Comparison of ENCODE assay signal across 14 cellular contexts in the genomic region with DNA sequence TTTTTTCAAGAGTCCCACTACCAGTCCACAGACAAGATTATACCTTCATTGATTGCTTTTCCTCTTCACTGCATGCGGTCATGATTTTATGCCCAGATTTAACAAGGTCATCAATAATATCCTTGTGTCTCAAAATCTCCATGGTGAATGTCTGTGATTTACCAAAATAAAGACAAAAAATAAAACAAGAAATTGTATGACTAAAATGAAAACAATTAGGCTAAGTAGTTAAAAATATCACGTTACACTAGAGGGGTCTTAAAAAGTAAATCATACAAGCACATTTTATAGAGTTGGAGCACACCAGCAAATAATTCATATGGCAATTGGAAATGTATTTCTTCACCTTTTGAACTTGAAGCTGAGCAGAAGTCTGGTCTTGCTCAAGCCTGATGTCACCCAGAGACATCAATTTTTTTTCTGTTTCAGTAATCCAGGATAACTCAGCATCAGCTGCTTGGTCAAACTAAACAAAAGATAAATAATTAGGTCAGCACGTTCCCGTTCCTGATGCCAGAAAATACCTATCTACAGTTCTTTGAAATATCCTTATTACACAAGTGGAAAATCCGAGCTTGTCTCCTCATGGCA.
DNase-seq lines count a peak whose midpoint lies in the region; ATAC-seq and TF ChIP-seq lines count a peak whose summit lies in the region.
"Had no signal": no experiment of that assay in that cellular context is flagged by ENCODE, and none has a peak within 500 bp of the region (broad histone marks: within the 10 kb centered on the region; RNA-seq: fewer than 3 reads in every experiment).

No MANE protein-coding gene starts in this region.

- H3K4me1 ChIP-seq in heart right ventricle (peaks cover 0 to 60% (median 36%) of the 10 kb centered on the region in 9 donors), thoracic aorta (ENCODE audit: control insufficient read depth in 1 of 2, low read depth in 2 of 2) (peaks cover 24 to 61% of the 10 kb centered on the region in 2 donors)

- peaks cover 0 to 96% (median 27%) of the 10 kb centered on the region in 9 donors for H3K36me3 ChIP-seq in heart right ventricle
- H3K36me3 ChIP-seq in thoracic aorta, result peaks cover 5% of the 10 kb centered on the region
- H3K36me3 ChIP-seq: neutrophil had no signal

- H3K9me3 ChIP-seq in heart right ventricle (no peaks in the 10 kb centered on the region), thoracic aorta (no peaks in the 10 kb centered on the region)
- H3K9me3 ChIP-seq: neutrophil, Peyer's patch had no signal

- WGBS in heart right ventricle, 2 donors, result 44 to 55% methylated on average over 5 of the region's 5 CpGs

- H3K27me3 ChIP-seq in heart right ventricle, result no peaks in the 10 kb centered on the region
- no peaks in the 10 kb centered on the region for H3K27me3 ChIP-seq in thoracic aorta (replicated peaks; ENCODE audit: insufficient read depth)
- H3K27me3 ChIP-seq: neutrophil, Peyer's patch had no signal

- H3K27ac ChIP-seq in heart right ventricle, result peak overlapping the region in 6 of 10 donors; percentile 8 to 41 (median 18)
- H3K27ac ChIP-seq in thoracic aorta, result peak overlapping the region; percentile 4 to 13
- H3K27ac ChIP-seq: 22Rv1, neutrophil had no signal

- intact Hi-C loops in heart right ventricle (cut with DNase I), result no loop called here

- peak; percentile 21 for DNase-seq in DMS79 treated with DMSO at 0.1 percent for 48 hours (lab: John Stamatoyannopoulos, UW)
- no peak for DNase-seq in DMS79 (lab: John Stamatoyannopoulos, UW)
- peak; percentile 81 for DNase-seq in SHP77 treated with DMSO at 0.1 percent for 48 hours (lab: John Stamatoyannopoulos, UW)
- no peak for DNase-seq in heart right ventricle
- no peak for DNase-seq in thoracic aorta (ENCODE audit: low spot score)
- DNase-seq in A172 (ENCODE audit: low spot score), result no peak
- DNase-seq in globus pallidus (ENCODE audit: low spot score), result no peak
- no peak for DNase-seq in SW480 (ENCODE audit: low spot score)
- DNase-seq: DMS 273 treated with DMSO at 0.1 percent for 48 hours; MV-4-11; Peyer's patch; stimulated activated naive B cell treated with anti-CD40 and anti-IgM and Interleukin-4, amounts not matched to agents 10 μg/mL and 1 μg/mL and 100 μg/mL, for 72 hours had no signal

- H3K4me3 ChIP-seq in heart right ventricle (no peak overlapping the region), thoracic aorta (no peak overlapping the region)
- H3K4me3 ChIP-seq: Peyer's patch had no signal

- no peak for TF ChIP-seq CTCF in heart right ventricle (IDR thresholded peaks at IDR 0.05)
- no peak for TF ChIP-seq CTCF in thoracic aorta (IDR thresholded peaks at IDR 0.05)

- peak in 2 of 8 donors; percentile 36 to 70 for ATAC-seq in heart right ventricle
- ATAC-seq in thoracic aorta (ENCODE audit: insufficient number of reproducible peaks, low FRiP score, low read depth), result no peak
- ATAC-seq: stimulated activated naive B cell treated with anti-CD40 and anti-IgM and Interleukin-4, amounts not matched to agents 10 μg/mL and 1 μg/mL and 100 μg/mL, for 72 hours had no signal

Comparison
In these comparisons a context has a peak if more than half of its experiments do, and no peak if none do; other contexts are left out.
1. DNase-seq: peak in DMS79 treated with DMSO at 0.1 percent for 48 hours (single experiment) and SHP77 treated with DMSO at 0.1 percent for 48 hours (single experiment); none in DMS79 (single experiment), heart right ventricle (0 of 2), thoracic aorta (single experiment), A172 (single experiment), globus pallidus (single experiment) and SW480 (single experiment).